Comparison of ENCODE assay signal across 8 cellular contexts in the genomic region with DNA sequence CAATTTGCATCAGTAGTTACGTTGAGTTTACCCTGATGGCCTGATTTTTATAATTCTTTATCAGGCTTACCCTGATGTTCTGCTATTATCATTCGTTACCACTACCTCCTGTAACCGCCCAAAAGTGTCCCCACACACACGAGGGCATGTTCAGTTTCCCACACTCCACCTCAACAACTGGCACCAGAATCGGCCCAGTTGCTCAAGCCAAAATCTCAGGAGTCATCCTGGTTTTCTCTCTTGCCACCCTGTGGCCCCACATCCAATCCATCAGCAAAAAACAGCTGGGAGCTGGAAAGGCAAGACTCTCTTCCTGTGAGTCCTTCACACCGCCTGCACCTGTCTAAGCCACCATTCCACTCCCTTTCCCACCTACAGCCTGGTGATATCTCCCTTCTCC.
A peak's percentile ranks its signal among the peaks of the same experiment; 100 is the strongest.
DNase-seq lines count a peak whose midpoint lies in the region; ATAC-seq, FAIRE-seq and TF ChIP-seq lines count a peak whose summit lies in the region.

No MANE protein-coding gene starts in this region.

- DNase-seq in activated naive CD4-positive, alpha-beta T cell treated with anti-CD3 and anti-CD28 coated beads, Interleukin-2, amount 10 ng/mL, durations not matched to agents 7 days and 5 days = no peak
- DNase-seq in activated naive CD4-positive, alpha-beta T cell (lab: John Stamatoyannopoulos, UW) = no peak
- DNase-seq in GM12878 (ENCODE audit: low read depth, low spot score) (no peak), mesenchymal stem cell (no peak), upper lobe of right lung (peak; percentile 31), HTR-8/SVneo (ENCODE audit: insufficient read length, low spot score) (no peak)

- H4K8ac ChIP-seq in mesenchymal stem cell (ENCODE audit: low read length) = no peak overlapping the region

- H3K4me3 Mint-ChIP-seq in activated naive CD4-positive, alpha-beta T cell treated with anti-CD3 and anti-CD28 coated beads, Interleukin-2, amount 10 ng/mL, durations not matched to agents 7 days and 5 days = peak overlapping the region; percentile 90

- no peak overlapping the region for H3K18ac ChIP-seq in mesenchymal stem cell (ENCODE audit: low read depth in 1 of 2, low read length in 2 of 2)

- H3K27me3 ChIP-seq in GM12878 (replicated peaks in 1 of 2; ENCODE audit: control insufficient read depth in 2 of 2, insufficient read depth in 2 of 2, low read length in 1 of 2) (no peaks in the 10 kb centered on the region), mesenchymal stem cell (ENCODE audit: control insufficient read depth in 1 of 2, insufficient read depth in 1 of 2, low read length in 2 of 2) (peaks cover 0 to 4% of the 10 kb centered on the region in 2 experiments), upper lobe of right lung (no peaks in the 10 kb centered on the region)

- intact Hi-C loops in GM12878 (cut with micrococcal nuclease; ENCODE audit: unreplicated experiment) (no loop called here), upper lobe of right lung (cut with DNase I) (no loop called here)

- H2BK5ac ChIP-seq in mesenchymal stem cell (ENCODE audit: low read depth, low read length, poor library complexity, severe bottlenecking) = no peak overlapping the region

- no peak overlapping the region for H4K91ac ChIP-seq in mesenchymal stem cell (ENCODE audit: low read length)

- no TSS peak for BruUV-seq in GM12878 (replicated peaks; lab: Mats Ljungman, UMichigan)

- RAD21 ChIA-PET in GM12878 (lab: Charles Lee; ENCODE audit: unreplicated experiment) = no interaction called here

- CTCF ChIA-PET in activated naive CD4-positive, alpha-beta T cell treated with anti-CD3 and anti-CD28 coated beads, Interleukin-2, amount 10 ng/mL, durations not matched to agents 7 days and 5 days (lab: Charles Lee) = no interaction called here
- CTCF ChIA-PET in GM12878 (lab: Yijun Ruan, JAX) = interaction anchor here (1.5 kb wide), 1 partner anchor 15 kb away, joined by 4 read pairs; no protein-coding TSS in a partner anchor

- no peak for FAIRE-seq in GM12878 (lab: Jason Lieb, UNC)
- no peak for FAIRE-seq in HTR-8/SVneo (lab: Jason Lieb, UNC)

- H3K79me1 ChIP-seq in mesenchymal stem cell (replicated peaks; ENCODE audit: low read length, poor library complexity, severe bottlenecking) = no peaks in the 10 kb centered on the region

- H3K9ac ChIP-seq in GM12878 (ENCODE audit: control insufficient read depth, insufficient read depth, low read length) (no peak overlapping the region), mesenchymal stem cell (ENCODE audit: low read length) (peak overlapping the region; percentile 93)

- H3K36me3 ChIP-seq in GM12878 (ENCODE audit: control insufficient read depth in 2 of 2, insufficient read depth in 2 of 2, low read length in 1 of 2) = no peaks in the 10 kb centered on the region
- no peaks in the 10 kb centered on the region for H3K36me3 ChIP-seq in mesenchymal stem cell (ENCODE audit: control insufficient read depth in 1 of 2, insufficient read depth in 2 of 2, low read depth in 1 of 2, low read length in 2 of 2)
- H3K36me3 ChIP-seq in upper lobe of right lung = no peaks in the 10 kb centered on the region

- H3K4me1 Mint-ChIP-seq in activated naive CD4-positive, alpha-beta T cell treated with anti-CD3 and anti-CD28 coated beads, Interleukin-2, amount 10 ng/mL, durations not matched to agents 7 days and 5 days = peaks cover 11% of the 10 kb centered on the region

- no peaks in the 10 kb centered on the region for H4K20me1 ChIP-seq in GM12878 (ENCODE audit: control insufficient read depth, insufficient read depth)

- no peak for TF ChIP-seq RAD21 in GM12878 (IDR thresholded peaks at IDR 0.05; ENCODE audit: insufficient read depth, low read depth, low read length)

- TF ChIP-seq CTCF in GM12878 (IDR thresholded peaks at IDR 0.05 in 2 of 3, conservative IDR thresholded peaks at IDR 0.05 in 1 of 3; ENCODE audit: control insufficient read depth in 2 of 3, extremely low read depth in 1 of 3, insufficient read depth in 1 of 3, low read depth in 3 of 3, low read length in 3 of 3) (no peak), upper lobe of right lung (IDR thresholded peaks at IDR 0.05) (no peak)

- no peaks in the 10 kb centered on the region for H3K36me3 Mint-ChIP-seq in activated naive CD4-positive, alpha-beta T cell treated with anti-CD3 and anti-CD28 coated beads, Interleukin-2, amount 10 ng/mL, durations not matched to agents 7 days and 5 days

- H2BK120ac ChIP-seq in mesenchymal stem cell (ENCODE audit: low read depth, low read length) = no peak overlapping the region

- no peak overlapping the region for H3K4me3 ChIP-seq in GM12878
- peak overlapping the region in 1 of 2 experiments; percentile 97 for H3K4me3 ChIP-seq in mesenchymal stem cell (ENCODE audit: insufficient read depth in 1 of 2, low read depth in 1 of 2, low read length in 2 of 2)
- peak overlapping the region; percentile 81 for H3K4me3 ChIP-seq in upper lobe of right lung

- POLR2A ChIA-PET in GM12878 (lab: Charles Lee) = no interaction called here

- H3K27ac Mint-ChIP-seq in activated naive CD4-positive, alpha-beta T cell treated with anti-CD3 and anti-CD28 coated beads, Interleukin-2, amount 10 ng/mL, durations not matched to agents 7 days and 5 days = no peak overlapping the region

- SMC1A ChIA-PET in GM12878 (lab: Charles Lee; ENCODE audit: uncharacterized antibody, unreplicated experiment) = interaction anchor here (1.0 kb wide), 1 partner anchor 14 kb away, joined by 3 read pairs; no protein-coding TSS in a partner anchor

- H3K23ac ChIP-seq in mesenchymal stem cell (ENCODE audit: low read length in 2 of 2) = no peak overlapping the region

- 61% methylated on average over 6 of the region's 6 CpGs for WGBS in GM12878 (ENCODE audit: insufficient coverage, insufficient replicate concordance, low lambda C conversion rate, missing lambda C conversion rate)
- WGBS in mesenchymal stem cell = 89% methylated on average over 5 of the region's 6 CpGs

- H3K9me3 Mint-ChIP-seq in activated naive CD4-positive, alpha-beta T cell treated with anti-CD3 and anti-CD28 coated beads, Interleukin-2, amount 10 ng/mL, durations not matched to agents 7 days and 5 days = no peaks in the 10 kb centered on the region

- ATAC-seq in GM12878 (no peak), upper lobe of right lung (no peak), HG03039 (IDR thresholded peaks at IDR 0.05; ENCODE audit: unreplicated experiment) (no peak), GM21723 (IDR thresholded peaks at IDR 0.05; ENCODE audit: unreplicated experiment) (no peak)

- H2AFZ ChIP-seq in GM12878 (ENCODE audit: control insufficient read depth, low read depth, low read length) (peak overlapping the region; percentile 95), mesenchymal stem cell (ENCODE audit: low read depth, low read length) (no peak overlapping the region)

- H3K4me1 ChIP-seq in GM12878 (ENCODE audit: control insufficient read depth, insufficient read depth, low read length) (no peaks in the 10 kb centered on the region), mesenchymal stem cell (ENCODE audit: control insufficient read depth, insufficient read depth, low read depth, low read length) (peaks cover 3% of the 10 kb centered on the region), upper lobe of right lung (no peaks in the 10 kb centered on the region)

- no peak overlapping the region for H3K27ac ChIP-seq in GM12878 (ENCODE audit: control insufficient read depth, insufficient read depth)
- H3K27ac ChIP-seq in mesenchymal stem cell (ENCODE audit: low read length, poor library complexity, severe bottlenecking) = no peak overlapping the region
- H3K27ac ChIP-seq in upper lobe of right lung = no peak overlapping the region

- peak overlapping the region; percentile 76 for H3K4me2 ChIP-seq in GM12878 (ENCODE audit: control insufficient read depth, insufficient read depth)
- peak overlapping the region; percentile 2 for H3K4me2 ChIP-seq in mesenchymal stem cell (ENCODE audit: low read length, poor library complexity, severe bottlenecking)

- no peak overlapping the region for H3K14ac ChIP-seq in mesenchymal stem cell (ENCODE audit: low read length in 2 of 2)

- H3K79me2 ChIP-seq in GM12878 (ENCODE audit: control insufficient read depth, insufficient read depth, low read length) = no peaks in the 10 kb centered on the region

- no peak overlapping the region for H2BK12ac ChIP-seq in mesenchymal stem cell (ENCODE audit: low read length in 2 of 2)

- H2BK15ac ChIP-seq in mesenchymal stem cell (ENCODE audit: low read depth, poor library complexity, severe bottlenecking) = no peak overlapping the region

- TF ChIP-seq EP300 in GM12878 (IDR thresholded peaks at IDR 0.05; ENCODE audit: borderline replicate concordance in 1 of 2, control insufficient read depth in 1 of 2, low read depth in 2 of 2, low read length in 2 of 2) = no peak

- in situ Hi-C loops in GM12878 (cut with MboI) = no loop called here

- H3K4ac ChIP-seq in mesenchymal stem cell (ENCODE audit: low read depth in 1 of 2, low read length in 2 of 2) = no peak overlapping the region

- H3K9me3 ChIP-seq in GM12878 (replicated peaks; ENCODE audit: control insufficient read depth, insufficient read depth, low read length) (no peaks in the 10 kb centered on the region), mesenchymal stem cell (ENCODE audit: control insufficient read depth, low read length) (no peaks in the 10 kb centered on the region), upper lobe of right lung (no peaks in the 10 kb centered on the region)

- no peak for TF ChIP-seq POLR2A in GM12878 (IDR thresholded peaks at IDR 0.05; ENCODE audit: low read depth, low read length)

- no peak overlapping the region for H2AK5ac ChIP-seq in mesenchymal stem cell (ENCODE audit: low read length, severe bottlenecking)

- peaks cover 4% of the 10 kb centered on the region for H3K27me3 Mint-ChIP-seq in activated naive CD4-positive, alpha-beta T cell treated with anti-CD3 and anti-CD28 coated beads, Interleukin-2, amount 10 ng/mL, durations not matched to agents 7 days and 5 days

TF ChIP-seq in GM12878, 131 proteins besides CTCF, POLR2A, EP300 and RAD21:
- TF ChIP-seq ZNF24 (IDR thresholded peaks at IDR 0.05) = no peak
- no peak for TF ChIP-seq RELA (IDR thresholded peaks at IDR 0.05; ENCODE audit: borderline replicate concordance, partially characterized antibody)
- no peak for TF ChIP-seq FOS (IDR thresholded peaks at IDR 0.05; ENCODE audit: borderline replicate concordance, extremely low read depth, insufficient read length)
- TF ChIP-seq SREBF2 (IDR thresholded peaks at IDR 0.05; ENCODE audit: low read length) = no peak
